1 cellular context compared by ENCODE assay signal in genomic region chr15:81302605-81303204, GRCh38.
TF ChIP-seq lines count a peak whose summit lies in the region.

No MANE protein-coding gene starts in this region.

TF ChIP-seq in WTC11, 78 proteins besides CTCF, POLR2A, EP300 and RAD21 (continued from another document):
- TF ChIP-seq ZNF532 (CRISPR knock-in tag; IDR thresholded peaks at IDR 0.05; ENCODE audit: borderline replicate concordance) = no peak
- TF ChIP-seq E2F1 (CRISPR knock-in tag; IDR thresholded peaks at IDR 0.05) = no peak
- TF ChIP-seq ZBTB43 (CRISPR knock-in tag; IDR thresholded peaks at IDR 0.05) = no peak
- TF ChIP-seq NFYB (CRISPR knock-in tag; conservative IDR thresholded peaks at IDR 0.05; ENCODE audit: low read depth) = no peak
- TF ChIP-seq ELF4 (CRISPR knock-in tag; IDR thresholded peaks at IDR 0.05; ENCODE audit: low read depth) = no peak
- TF ChIP-seq GRHL2 (CRISPR knock-in tag; IDR thresholded peaks at IDR 0.05; ENCODE audit: insufficient replicate concordance, severe bottlenecking) = no peak
- no peak for TF ChIP-seq IRF1 (CRISPR knock-in tag; IDR thresholded peaks at IDR 0.05)
- TF ChIP-seq IRF2 (CRISPR knock-in tag; IDR thresholded peaks at IDR 0.05; ENCODE audit: borderline replicate concordance, low read depth) = no peak
